Comparison of ENCODE assay signal across 9 cellular contexts in genomic region chr3:141414141-141414689, GRCh38. TPM values are rescaled to one million over a fixed set of nuclear protein-coding genes. Genes with fewer than 3 reads are reported as not detected.
DNase-seq lines count a peak whose midpoint lies in the region; ATAC-seq and TF ChIP-seq lines count a peak whose summit lies in the region.
"Had no signal": no experiment of that assay in that cellular context is flagged by ENCODE, and none has a peak within 500 bp of the region (broad histone marks: within the 10 kb centered on the region; RNA-seq: fewer than 3 reads in every experiment).

No MANE protein-coding gene starts in this region.

- peaks cover 0 to 38% (median 17%) of the 10 kb centered on the region in 4 donors for H3K4me1 ChIP-seq in Peyer's patch
- peaks cover 7 to 38% of the 10 kb centered on the region in 2 donors for H3K4me1 ChIP-seq in breast epithelium

- TF ChIP-seq CTCF in AG09319 (IDR thresholded peaks at IDR 0.05; ENCODE audit: low read depth, low read length) (no peak), Peyer's patch (IDR thresholded peaks at IDR 0.05) (no peak), breast epithelium (IDR thresholded peaks at IDR 0.05) (no peak)

- H3K36me3 ChIP-seq in Peyer's patch, result peaks cover 0 to 54% (median 3%) of the 10 kb centered on the region in 3 donors
- H3K36me3 ChIP-seq in breast epithelium, result no peaks in the 10 kb centered on the region

- intact Hi-C loops in breast epithelium (cut with DNase I; ENCODE audit: low total_unique reads), result no loop called here

- H3K36me3 Mint-ChIP-seq in natural killer cell treated with Interleukin-12 subunit alpha and Interleukin-12 subunit beta and Interleukin-15 and Interleukin-18, amount 100 ng/mL, for 72 hours, result peaks cover 14% of the 10 kb centered on the region

- H3K27me3 ChIP-seq in Peyer's patch, result no peaks in the 10 kb centered on the region
- no peaks in the 10 kb centered on the region for H3K27me3 ChIP-seq in breast epithelium

- TF ChIP-seq POLR2A in Peyer's patch (IDR thresholded peaks at IDR 0.05) (no peak), breast epithelium (IDR thresholded peaks at IDR 0.05) (no peak)

- peak in 1 of 2 donors; percentile 59 for ATAC-seq in natural killer cell treated with Interleukin-12 subunit alpha and Interleukin-12 subunit beta and Interleukin-15 and Interleukin-18, amount 100 ng/mL, for 72 hours

- peak overlapping the region; percentile 86 for H3K4me3 Mint-ChIP-seq in natural killer cell treated with Interleukin-12 subunit alpha and Interleukin-12 subunit beta and Interleukin-15 and Interleukin-18, amount 100 ng/mL, for 72 hours

- no peak overlapping the region for H3K4me3 ChIP-seq in Peyer's patch
- no peak overlapping the region for H3K4me3 ChIP-seq in breast epithelium

- peaks cover 58 to 60% of the 10 kb centered on the region in 2 donors for H3K4me1 Mint-ChIP-seq in natural killer cell treated with Interleukin-12 subunit alpha and Interleukin-12 subunit beta and Interleukin-15 and Interleukin-18, amount 100 ng/mL, for 72 hours (ENCODE audit: low read depth in 2 of 2)

- no peaks in the 10 kb centered on the region for H3K9me3 Mint-ChIP-seq in natural killer cell treated with Interleukin-12 subunit alpha and Interleukin-12 subunit beta and Interleukin-15 and Interleukin-18, amount 100 ng/mL, for 72 hours

- H3K27me3 Mint-ChIP-seq in natural killer cell treated with Interleukin-12 subunit alpha and Interleukin-12 subunit beta and Interleukin-15 and Interleukin-18, amount 100 ng/mL, for 72 hours, result no peaks in the 10 kb centered on the region

- H3K27ac ChIP-seq in Peyer's patch (peak overlapping the region; percentile 82 to 85 (median 82)), breast epithelium (peak overlapping the region; percentile 97 to 99)

- H3K27ac Mint-ChIP-seq in natural killer cell treated with Interleukin-12 subunit alpha and Interleukin-12 subunit beta and Interleukin-15 and Interleukin-18, amount 100 ng/mL, for 72 hours, result peak overlapping the region; percentile 96

- DNase-seq in AG09319 (ENCODE audit: extremely low read depth, low read depth) (peak; percentile 61), Peyer's patch (no peak), breast epithelium (ENCODE audit: low spot score in 2 of 2) (no peak), NCI-H1436 treated with DMSO at 0.1 percent for 48 hours (lab: John Stamatoyannopoulos, UW) (no peak), germinal center (ENCODE audit: low spot score) (no peak), DMS 273 treated with DMSO at 0.1 percent for 48 hours (lab: John Stamatoyannopoulos, UW) (no peak), NCI-H2196 treated with DMSO at 0.1 percent for 48 hours (lab: John Stamatoyannopoulos, UW; ENCODE audit: unreplicated experiment) (no peak)
- DNase-seq in natural killer cell treated with Interleukin-12 subunit alpha and Interleukin-12 subunit beta and Interleukin-15 and Interleukin-18, amount 100 ng/mL, for 72 hours (ENCODE audit: low spot score), result no peak
- DNase-seq: activated effector memory CD4-positive, alpha-beta T cell treated with anti-CD3 and anti-CD28 coated beads, Interleukin-2, amount 50 U/mL, for 16 hours had no signal

- no peaks in the 10 kb centered on the region for H3K9me3 ChIP-seq in Peyer's patch
- no peaks in the 10 kb centered on the region for H3K9me3 ChIP-seq in breast epithelium

RNA-seq across cellular contexts. Expression of gene ZBTB38, which starts 45.9 kb away (rescaled TPM):
- total RNA-seq in Peyer's patch, result 100 to 1,000 TPM; 168 to 254 (median 184) TPM
- total RNA-seq in breast epithelium, result 100 to 1,000 TPM; 126 to 238 (median 138) TPM
- total RNA-seq in natural killer cell treated with Interleukin-12 subunit alpha and Interleukin-12 subunit beta and Interleukin-15 and Interleukin-18, amount 100 ng/mL, for 72 hours, result 10 to 100 TPM; 24.5 to 29.5 TPM

Comparison
In these comparisons a context has a peak if more than half of its experiments do, and no peak if none do; other contexts are left out.
1. RNA of gene ZBTB38, which starts 45.9 kb away (total RNA-seq): 168 to 254 TPM in Peyer's patch and 126 to 238 TPM in breast epithelium; 24.5 to 29.5 TPM in natural killer cell treated with Interleukin-12 subunit alpha and Interleukin-12 subunit beta and Interleukin-15 and Interleukin-18, amount 100 ng/mL, for 72 hours; every median in the first group is over 4 times any median in the second.